8 cellular contexts compared by ENCODE assay signal in the genomic region with DNA sequence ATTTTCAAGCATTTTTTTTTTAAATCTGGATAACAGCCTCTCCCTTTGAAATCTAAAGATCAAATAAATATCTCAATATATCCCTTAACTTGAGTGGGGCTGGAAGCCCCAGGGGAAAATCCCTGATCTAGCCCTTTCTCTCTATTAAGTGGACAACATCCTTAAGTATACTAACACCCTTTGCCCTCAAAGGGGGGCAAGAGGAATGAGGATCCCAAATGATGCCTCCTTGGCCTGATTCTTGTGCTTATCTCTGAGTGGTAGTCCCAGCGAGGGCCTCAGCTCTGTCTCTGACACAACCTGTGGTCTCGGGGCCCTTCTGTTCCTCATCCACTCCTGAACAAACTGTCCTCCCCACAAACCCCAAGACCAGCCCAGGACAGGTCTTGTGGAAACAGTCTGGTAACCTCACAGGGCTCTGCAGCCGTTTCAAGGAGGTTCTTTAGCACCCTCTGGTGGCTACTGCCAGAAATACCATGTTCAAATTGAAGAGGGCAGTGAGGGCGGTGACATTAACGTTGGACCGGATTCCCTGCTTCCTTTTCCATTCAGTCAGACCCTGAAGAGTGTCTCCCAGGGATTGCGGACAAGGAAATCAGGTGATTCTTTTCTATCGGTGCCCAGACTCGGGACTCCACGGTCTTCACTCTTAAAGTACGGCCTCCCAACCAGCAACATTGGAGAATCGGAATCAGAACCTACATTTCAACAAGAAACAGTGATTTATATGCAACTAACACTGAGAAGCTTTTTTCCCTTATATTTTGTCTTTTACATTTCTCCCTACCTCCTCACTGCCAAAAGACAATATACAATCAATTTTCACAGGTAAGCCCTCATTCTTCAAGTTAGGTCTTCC. TPM values are rescaled to one million over a fixed set of nuclear protein-coding genes. Genes with fewer than 3 reads are reported as not detected.
DNase-seq lines count a peak whose midpoint lies in the region; ATAC-seq, FAIRE-seq and TF ChIP-seq lines count a peak whose summit lies in the region.

No MANE protein-coding gene starts in this region.

- peaks cover 2 to 6% of the 10 kb centered on the region in 2 experiments; a peak in 3 of 5 replicates for H3K27me3 ChIP-seq in K562 (ENCODE audit: control insufficient read depth in 2 of 2, insufficient read depth in 2 of 2, low read length in 2 of 2)

- in situ Hi-C loops in K562 (cut with MboI) = no loop called here

- no peaks in the 10 kb centered on the region for H3K36me3 ChIP-seq in K562 (ENCODE audit: control insufficient read depth, insufficient read depth, low read length)

- POLR2A ChIA-PET in K562 (lab: Yijun Ruan, JAX) = no interaction called here

- H3K79me2 ChIP-seq in K562 (ENCODE audit: control insufficient read depth, insufficient read depth, low read length) = no peaks in the 10 kb centered on the region

- CTCF ChIA-PET in K562 (lab: Yijun Ruan, JAX; ENCODE audit: low intra/inter-chr PET ratio) = interaction anchor here (0.6 to 0.8 kb wide), 2 partner anchors 234 to 378 kb away, joined by 3 read pairs; no protein-coding TSS in a partner anchor

- TF ChIP-seq EP300 in K562 (IDR thresholded peaks at IDR 0.05; ENCODE audit: low read length) = no peak

- BruUV-seq in K562 (replicated peaks; lab: Mats Ljungman, UMichigan) = no TSS peak

- no peaks in the 10 kb centered on the region for H3K4me1 ChIP-seq in K562 (replicated peaks in 1 of 2; ENCODE audit: control insufficient read depth in 2 of 2, insufficient read depth in 2 of 2, low read length in 2 of 2)

- H3K27ac ChIP-seq in K562 (ENCODE audit: extremely low read depth, low read depth, low read length) = no peak overlapping the region

- no peak overlapping the region for H2AFZ ChIP-seq in K562 (ENCODE audit: low read depth, low read length)

- H3K4me2 ChIP-seq in K562 (ENCODE audit: insufficient read depth, low read length) = no peak overlapping the region

- ATAC-seq in GM18511 (IDR thresholded peaks at IDR 0.05; ENCODE audit: unreplicated experiment) (peak; percentile 94), HG02970 (IDR thresholded peaks at IDR 0.05; ENCODE audit: low FRiP score, unreplicated experiment) (peak; percentile 92), K562 (peak; percentile 99)

- peak; percentile 73 to 84 (median 77) for TF ChIP-seq CTCF in K562 (IDR thresholded peaks at IDR 0.05 in 2 of 3, conservative IDR thresholded peaks at IDR 0.05 in 1 of 3; ENCODE audit: insufficient read depth in 2 of 3, low read depth in 1 of 3, low read length in 3 of 3)

- H3K4me3 ChIP-seq in K562 = no peak overlapping the region

- intact Hi-C loops in K562 (cut with micrococcal nuclease) = loop anchor here (1.0 kb wide), 1 partner anchor 233 kb away; no protein-coding TSS in a partner anchor

- no peaks in the 10 kb centered on the region for H3K9me3 ChIP-seq in K562 (replicated peaks; ENCODE audit: control insufficient read depth, insufficient read depth, low read depth, low read length)

- no peak for TF ChIP-seq POLR2A in K562 (conservative IDR thresholded peaks at IDR 0.05)

- no peaks in the 10 kb centered on the region for H4K20me1 ChIP-seq in K562 (replicated peaks; ENCODE audit: control insufficient read depth, insufficient read depth, low read length)

- no peaks in the 10 kb centered on the region for H3K9me1 ChIP-seq in K562 (ENCODE audit: control insufficient read depth, insufficient read depth, low read length)

- no peak overlapping the region for H3K9ac ChIP-seq in K562 (ENCODE audit: insufficient read depth in 1 of 2, low read depth in 2 of 2, low read length in 2 of 2)

- DNase-seq in NCI-H2029 (lab: John Stamatoyannopoulos, UW) (peak; percentile 77), K562 (ENCODE audit: extremely low read depth in 1 of 4, low spot score in 3 of 4) (peak; percentile 61 to 72 (median 64)), iPS-NIHi11 (ENCODE audit: low spot score) (peak; percentile 88)
- DNase-seq in stimulated activated CD4-positive, alpha-beta T cell treated with anti-CD3 and anti-CD28 coated beads, Interleukin-12 subunit alpha, Interleukin-12 subunit beta, amount 100 ng/mL, for 4 hours = peak; percentile 41

- WGBS in K562 (ENCODE audit: insufficient coverage, low coverage, missing lambda C conversion rate) = 9% methylated on average over 12 of the region's 12 CpGs

- FAIRE-seq in A204.1 (lab: Jason Lieb, UNC) = peak; percentile 86
- FAIRE-seq in TTC549 (lab: Jason Lieb, UNC) = peak; percentile 62
- FAIRE-seq in K562 (lab: Jason Lieb, UNC) = peak; percentile 95

- TF ChIP-seq RAD21 in K562 (CRISPR knock-in tag; conservative IDR thresholded peaks at IDR 0.05 in 1 of 2, IDR thresholded peaks at IDR 0.05 in 1 of 2) = peak; percentile 30 to 69

TF ChIP-seq in K562, 482 proteins besides CTCF, POLR2A, EP300 and RAD21:
- peak; percentile 48 for TF ChIP-seq SMC3 (conservative IDR thresholded peaks at IDR 0.05; ENCODE audit: insufficient read depth, low read depth, low read length)
- TF ChIP-seq, protein P1, sequence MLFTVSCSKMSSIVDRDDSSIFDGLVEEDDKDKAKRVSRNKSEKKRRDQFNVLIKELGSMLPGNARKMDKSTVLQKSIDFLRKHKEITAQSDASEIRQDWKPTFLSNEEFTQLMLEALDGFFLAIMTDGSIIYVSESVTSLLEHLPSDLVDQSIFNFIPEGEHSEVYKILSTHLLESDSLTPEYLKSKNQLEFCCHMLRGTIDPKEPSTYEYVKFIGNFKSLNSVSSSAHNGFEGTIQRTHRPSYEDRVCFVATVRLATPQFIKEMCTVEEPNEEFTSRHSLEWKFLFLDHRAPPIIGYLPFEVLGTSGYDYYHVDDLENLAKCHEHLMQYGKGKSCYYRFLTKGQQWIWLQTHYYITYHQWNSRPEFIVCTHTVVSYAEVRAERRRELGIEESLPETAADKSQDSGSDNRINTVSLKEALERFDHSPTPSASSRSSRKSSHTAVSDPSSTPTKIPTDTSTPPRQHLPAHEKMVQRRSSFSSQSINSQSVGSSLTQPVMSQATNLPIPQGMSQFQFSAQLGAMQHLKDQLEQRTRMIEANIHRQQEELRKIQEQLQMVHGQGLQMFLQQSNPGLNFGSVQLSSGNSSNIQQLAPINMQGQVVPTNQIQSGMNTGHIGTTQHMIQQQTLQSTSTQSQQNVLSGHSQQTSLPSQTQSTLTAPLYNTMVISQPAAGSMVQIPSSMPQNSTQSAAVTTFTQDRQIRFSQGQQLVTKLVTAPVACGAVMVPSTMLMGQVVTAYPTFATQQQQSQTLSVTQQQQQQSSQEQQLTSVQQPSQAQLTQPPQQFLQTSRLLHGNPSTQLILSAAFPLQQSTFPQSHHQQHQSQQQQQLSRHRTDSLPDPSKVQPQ (CRISPR knock-in tag; IDR thresholded peaks at IDR 0.05; ENCODE audit: borderline replicate concordance) = no peak
- TF ChIP-seq ASH1L (IDR thresholded peaks at IDR 0.05; ENCODE audit: borderline replicate concordance, low read depth, partially characterized antibody) = no peak

RNA-seq across cellular contexts. Expression of gene CXCL13, which starts 13.0 kb away (rescaled TPM):
- total RNA-seq in K562 (2011; cell fraction: chromatin; rRNA removed; ENCODE audit: low replicate concordance) = not detected in 2 replicates
- not detected in 2 replicates for total RNA-seq in K562 (2011; cell fraction: nucleolus; rRNA removed)
- total RNA-seq in K562 (2011; cell fraction: nucleoplasm; rRNA removed) = not detected in 2 replicates
- not detected in 2 replicates for total RNA-seq in K562 (2014; rRNA removed)
- not detected in 2 replicates for total RNA-seq in K562 (2014; rRNA removed; fragmentation: Illumina TruSeq; extraction: Trizol)
- total RNA-seq in K562 (2015; rRNA removed; fragmentation: Illumina TruSeq; extraction: Trizol) = not detected in 2 replicates
- not detected in 2 replicates for total RNA-seq in K562 (2021)
- polyA plus RNA-seq in K562 (2011; rRNA removed) = not detected in 2 replicates
- polyA plus RNA-seq in K562 (2011; cell fraction: cytosol; rRNA removed) = not detected in 2 replicates
- not detected in 2 replicates for polyA plus RNA-seq in K562 (2011; cell fraction: nucleus; rRNA removed)
- polyA plus RNA-seq in K562 (2012) = not detected in 2 replicates
- not detected in 2 replicates for polyA plus RNA-seq in K562 (2014; fragmentation: Illumina TruSeq; extraction: Trizol)
- not detected for polyA plus RNA-seq in K562 (2014; fragmentation: Nextera tagmentation; extraction: Ambion mirVana)
- not detected in 2 replicates for polyA plus RNA-seq in K562 (2014; rRNA removed)
- polyA minus RNA-seq in K562 (2011; rRNA and poly(A)+ RNA removed) = not detected in 2 replicates
- not detected in 2 replicates for polyA minus RNA-seq in K562 (2011; cell fraction: cytosol; rRNA and poly(A)+ RNA removed)
- not detected in 2 replicates for polyA minus RNA-seq in K562 (2011; cell fraction: nucleus; rRNA and poly(A)+ RNA removed)
